In genomic region chr15:52217186-52217585, GRCh38 we compare ENCODE assay signal across 10 cellular contexts. TPM values are rescaled to one million over a fixed set of nuclear protein-coding genes. Genes with fewer than 3 reads are reported as not detected.
DNase-seq lines count a peak whose midpoint lies in the region; ATAC-seq and TF ChIP-seq lines count a peak whose summit lies in the region.
"Had no signal": no experiment of that assay in that cellular context is flagged by ENCODE, and none has a peak within 500 bp of the region (broad histone marks: within the 10 kb centered on the region; RNA-seq: fewer than 3 reads in every experiment).

No MANE protein-coding gene starts in this region.

- no peaks in the 10 kb centered on the region for H3K79me1 ChIP-seq in mesendoderm (ENCODE audit: low read length)

- H3K4ac ChIP-seq in mesendoderm (ENCODE audit: low read depth, low read length), result no peak overlapping the region

- H2AK5ac ChIP-seq in mesendoderm (ENCODE audit: low read length), result no peak overlapping the region

- no peak overlapping the region for H4K8ac ChIP-seq in mesendoderm (ENCODE audit: low read depth, low read length)

- peak; percentile 30 for DNase-seq in GM10248 (ENCODE audit: extremely low spot score)
- DNase-seq in activated naive CD4-positive, alpha-beta T cell treated with anti-CD3 and anti-CD28 coated beads, Interleukin-2, amount 10 ng/mL, durations not matched to agents 7 days and 5 days, result peak; percentile 51
- peak; percentile 48 for DNase-seq in mesendoderm
- DNase-seq in pons (ENCODE audit: low spot score), result no peak
- DNase-seq in medulla oblongata (ENCODE audit: extremely low spot score), result no peak
- DNase-seq: activated CD8-positive, alpha-beta memory T cell treated with anti-CD3 and anti-CD28 coated beads for 24 hours; NCI-H187 treated with DMSO at 0.1 percent for 48 hours had no signal

- ATAC-seq in GM19467 (IDR thresholded peaks at IDR 0.05; ENCODE audit: unreplicated experiment), result no peak

- H3K9ac ChIP-seq in mesendoderm (ENCODE audit: low read length), result no peak overlapping the region

- H3K4me1 ChIP-seq in mesendoderm (ENCODE audit: control insufficient read depth, low read depth, low read length), result no peaks in the 10 kb centered on the region

- peak overlapping the region in 2 of 3 donors; percentile 26 to 91 for H3K27ac Mint-ChIP-seq in IgD-negative memory B cell
- no peak overlapping the region for H3K27ac Mint-ChIP-seq in activated naive CD4-positive, alpha-beta T cell treated with anti-CD3 and anti-CD28 coated beads, Interleukin-2, amount 10 ng/mL, durations not matched to agents 7 days and 5 days

- no peak overlapping the region for H3K18ac ChIP-seq in mesendoderm (ENCODE audit: low read length)

- WGBS in mesendoderm (ENCODE audit: extremely low coverage, insufficient coverage, low lambda C conversion rate), result no CpG with 5 or more reads among the region's 10 CpGs

- no peaks in the 10 kb centered on the region for H3K9me3 Mint-ChIP-seq in IgD-negative memory B cell
- H3K9me3 Mint-ChIP-seq in activated naive CD4-positive, alpha-beta T cell treated with anti-CD3 and anti-CD28 coated beads, Interleukin-2, amount 10 ng/mL, durations not matched to agents 7 days and 5 days, result no peaks in the 10 kb centered on the region

- no peak overlapping the region for H2BK5ac ChIP-seq in mesendoderm (ENCODE audit: low read length)

- peaks cover 7% of the 10 kb centered on the region for H3K36me3 Mint-ChIP-seq in IgD-negative memory B cell
- peaks cover 7% of the 10 kb centered on the region for H3K36me3 Mint-ChIP-seq in activated naive CD4-positive, alpha-beta T cell treated with anti-CD3 and anti-CD28 coated beads, Interleukin-2, amount 10 ng/mL, durations not matched to agents 7 days and 5 days

- peak; percentile 39 for TF ChIP-seq CTCF in GM10248 (IDR thresholded peaks at IDR 0.05; ENCODE audit: control extremely low read depth, extremely low read depth, low read depth, missing control alignments)

- no peaks in the 10 kb centered on the region for H3K36me3 ChIP-seq in mesendoderm (ENCODE audit: control insufficient read depth, insufficient read depth, low read length)

- H3K4me1 Mint-ChIP-seq in IgD-negative memory B cell, result peaks cover 14 to 29% (median 15%) of the 10 kb centered on the region in 3 donors
- H3K4me1 Mint-ChIP-seq in activated naive CD4-positive, alpha-beta T cell treated with anti-CD3 and anti-CD28 coated beads, Interleukin-2, amount 10 ng/mL, durations not matched to agents 7 days and 5 days, result peaks cover 28% of the 10 kb centered on the region

- H3K4me2 ChIP-seq in mesendoderm (ENCODE audit: low read length), result no peak overlapping the region

- no peaks in the 10 kb centered on the region for H3K27me3 Mint-ChIP-seq in IgD-negative memory B cell
- peaks cover 5% of the 10 kb centered on the region for H3K27me3 Mint-ChIP-seq in activated naive CD4-positive, alpha-beta T cell treated with anti-CD3 and anti-CD28 coated beads, Interleukin-2, amount 10 ng/mL, durations not matched to agents 7 days and 5 days

- H2BK15ac ChIP-seq in mesendoderm (replicated peaks; ENCODE audit: low read depth), result no peak overlapping the region

- CTCF ChIA-PET in GM10248 (lab: Yijun Ruan, JAX), result interaction anchor here (0.8 to 5.3 kb wide), 10 partner anchors 9 to 52 kb away, joined by 3 to 64 read pairs (median 4); no protein-coding TSS in a partner anchor
- CTCF ChIA-PET in activated naive CD4-positive, alpha-beta T cell treated with anti-CD3 and anti-CD28 coated beads, Interleukin-2, amount 10 ng/mL, durations not matched to agents 7 days and 5 days (lab: Charles Lee), result interaction anchor here (0.6 to 3.3 kb wide), 12 partner anchors 9 to 517 kb away, joined by 3 to 35 read pairs (median 4); no protein-coding TSS in a partner anchor

- no peak overlapping the region for H3K56ac ChIP-seq in mesendoderm (ENCODE audit: low read length)

- H3K4me3 Mint-ChIP-seq in IgD-negative memory B cell, result peak overlapping the region in 1 of 4 donors; percentile 16
- no peak overlapping the region for H3K4me3 Mint-ChIP-seq in activated naive CD4-positive, alpha-beta T cell treated with anti-CD3 and anti-CD28 coated beads, Interleukin-2, amount 10 ng/mL, durations not matched to agents 7 days and 5 days

- H3K79me2 ChIP-seq in mesendoderm (ENCODE audit: control insufficient read depth, insufficient read depth, low read length), result no peaks in the 10 kb centered on the region

- no peaks in the 10 kb centered on the region for H3K27me3 ChIP-seq in mesendoderm (ENCODE audit: insufficient read depth, low read length, poor library complexity)

- no peak overlapping the region for H3K23ac ChIP-seq in mesendoderm (ENCODE audit: low read length)

- H3K27ac ChIP-seq in mesendoderm (ENCODE audit: low read depth, low read length), result no peak overlapping the region

- H2BK120ac ChIP-seq in mesendoderm (ENCODE audit: low read depth, low read length), result no peak overlapping the region

- H4K5ac ChIP-seq in mesendoderm (ENCODE audit: low read length), result no peak overlapping the region

- POLR2A ChIA-PET in GM10248 (lab: Yijun Ruan, JAX), result no interaction called here

- no peak overlapping the region for H3K4me3 ChIP-seq in mesendoderm (ENCODE audit: low read length)
- H3K4me3 ChIP-seq: lung had no signal

RNA-seq across cellular contexts. Expression of gene GNB5, which starts 26.0 kb away (rescaled TPM):
- polyA plus RNA-seq in IgD-negative memory B cell, result 83.2 TPM
- 9.0 TPM for polyA plus RNA-seq in mesendoderm (2013, experiment 1 of 2)
- polyA plus RNA-seq in mesendoderm (2013, experiment 2 of 2), result 9.4 TPM

Comparison
In these comparisons a context has a peak if more than half of its experiments do, and no peak if none do; other contexts are left out.
1. DNase-seq: peak in GM10248 (single experiment), activated naive CD4-positive, alpha-beta T cell treated with anti-CD3 and anti-CD28 coated beads, Interleukin-2, amount 10 ng/mL, durations not matched to agents 7 days and 5 days (single experiment) and mesendoderm (single experiment); none in pons (single experiment) and medulla oblongata (single experiment).